ENCODE assay signal across 10 cellular contexts in genomic region chr17:28524476-28525415, GRCh38. TPM values are rescaled to one million over a fixed set of nuclear protein-coding genes. Genes with fewer than 3 reads are reported as not detected.
DNase-seq lines count a peak whose midpoint lies in the region; ATAC-seq and TF ChIP-seq lines count a peak whose summit lies in the region.
"Had no signal": no experiment of that assay in that cellular context is flagged by ENCODE, and none has a peak within 500 bp of the region (broad histone marks: within the 10 kb centered on the region; RNA-seq: fewer than 3 reads in every experiment).

No MANE protein-coding gene starts in this region.

- POLR2A ChIA-PET in HEK293 (lab: Yijun Ruan, JAX) = no interaction called here

- intact Hi-C loops in left colon (cut with DNase I, micrococcal nuclease) = no loop called here
- intact Hi-C loops in transverse colon (cut with DNase I; ENCODE audit: low total_unique reads) = no loop called here
- intact Hi-C loops in spleen (cut with DNase I; ENCODE audit: low total_unique reads) = no loop called here

- H3K9me3 ChIP-seq in HEK293 (ENCODE audit: control insufficient read depth, insufficient read depth, low read depth, low read length) (no peaks in the 10 kb centered on the region), transverse colon (no peaks in the 10 kb centered on the region), tibial nerve (no peaks in the 10 kb centered on the region), spleen (no peaks in the 10 kb centered on the region)

- H3K27me3 ChIP-seq in transverse colon (no peaks in the 10 kb centered on the region), tibial nerve (no peaks in the 10 kb centered on the region), spleen (replicated peaks in 1 of 7) (no peaks in the 10 kb centered on the region)

- TF ChIP-seq EP300 in transverse colon (IDR thresholded peaks at IDR 0.05; ENCODE audit: low read depth) = no peak
- no peak for TF ChIP-seq EP300 in tibial nerve (IDR thresholded peaks at IDR 0.05)

- TF ChIP-seq POLR2A in transverse colon (IDR thresholded peaks at IDR 0.05) = no peak
- TF ChIP-seq POLR2A in tibial nerve (IDR thresholded peaks at IDR 0.05) = no peak
- no peak for TF ChIP-seq POLR2A in spleen (IDR thresholded peaks at IDR 0.05)

- DNase-seq in astrocyte of the spinal cord (ENCODE audit: low read depth, low spot score) = peak; percentile 52
- DNase-seq in left colon = peak; percentile 70 to 71
- peak; percentile 61 for DNase-seq in transverse colon
- DNase-seq in tibial nerve (ENCODE audit: low spot score in 2 of 2) = no peak
- DNase-seq in NCI-H748 treated with DMSO at 0.1 percent for 48 hours (lab: John Stamatoyannopoulos, UW) = no peak
- DNase-seq in spleen = no peak
- no peak for DNase-seq in COLO829 (ENCODE audit: low spot score)
- DNase-seq: activated CD8-positive, alpha-beta memory T cell treated with anti-CD3 and anti-CD28 coated beads, Interleukin-2, amount 50 U/mL, for 48 hours; effector CD4-positive, alpha-beta T cell had no signal

- no peak for TF ChIP-seq CTCF in HEK293 (tag by site-specific recombination; IDR thresholded peaks at IDR 0.05)
- no peak for TF ChIP-seq CTCF in astrocyte of the spinal cord (IDR thresholded peaks at IDR 0.05; ENCODE audit: low read depth, low read length)
- no peak for TF ChIP-seq CTCF in transverse colon (IDR thresholded peaks at IDR 0.05)
- no peak for TF ChIP-seq CTCF in tibial nerve (IDR thresholded peaks at IDR 0.05)
- no peak for TF ChIP-seq CTCF in spleen (IDR thresholded peaks at IDR 0.05 in 8 of 11, conservative IDR thresholded peaks at IDR 0.05 in 3 of 11)

- in situ Hi-C loops in astrocyte of the spinal cord (cut with HindIII; ENCODE audit: low sequenced_read_pairs) (no loop called here), transverse colon (cut with MboI; ENCODE audit: low pct_ligation_motif_present in 1 of 4, low pct_unique_long_range_greater_than_20kb in 1 of 4, low sequenced_read_pairs in 3 of 4) (no loop called here)

- 86 to 96% methylated on average over 5 to 19 of the region's 25 CpGs for WGBS in transverse colon (ENCODE audit: low coverage in 1 of 2), 2 donors
- 84 to 89% methylated on average over 25 of the region's 25 CpGs for WGBS in tibial nerve, 2 donors
- WGBS in spleen, 5 donors = 81 to 92% (median 88%) methylated on average over 17 to 25 of the region's 25 CpGs

- no peaks in the 10 kb centered on the region for H3K36me3 ChIP-seq in HEK293 (ENCODE audit: control insufficient read depth in 2 of 2, insufficient read depth in 1 of 2, low read length in 2 of 2)
- no peaks in the 10 kb centered on the region for H3K36me3 ChIP-seq in transverse colon
- H3K36me3 ChIP-seq in tibial nerve = no peaks in the 10 kb centered on the region
- no peaks in the 10 kb centered on the region for H3K36me3 ChIP-seq in spleen

- CTCF ChIA-PET in HEK293 (lab: Yijun Ruan, JAX) = interaction anchor here (0.7 to 4.7 kb wide), 4 partner anchors 16 to 55 kb away, joined by 4 to 17 read pairs (median 5); no protein-coding TSS in a partner anchor

- H3K4me1 ChIP-seq in HEK293 (ENCODE audit: control insufficient read depth, insufficient read depth, low read length) (peaks cover 5% of the 10 kb centered on the region; the same call in 1 of the 2 replicates), transverse colon (peaks cover 10 to 41% (median 23%) of the 10 kb centered on the region in 4 donors), tibial nerve (no peaks in the 10 kb centered on the region), spleen (peaks cover 0 to 3% (median 0%) of the 10 kb centered on the region in 6 donors)

- H3K27ac ChIP-seq in HEK293 (ENCODE audit: extremely low read depth, low read depth, low read length) (0 out of 2 replicates have a peak overlapping the region, but pooled peaks have one; percentile 7), transverse colon (peak overlapping the region; percentile 58 to 80 (median 70)), tibial nerve (no peak overlapping the region), spleen (no peak overlapping the region)

- ATAC-seq in left colon = peak; percentile 75

- H3K4me3 ChIP-seq in HEK293 (ENCODE audit: low read depth, low read length) = no peak overlapping the region
- no peak overlapping the region for H3K4me3 ChIP-seq in astrocyte of the spinal cord (ENCODE audit: low read depth, low read length)
- H3K4me3 ChIP-seq in transverse colon = no peak overlapping the region
- no peak overlapping the region for H3K4me3 ChIP-seq in tibial nerve
- H3K4me3 ChIP-seq in spleen = no peak overlapping the region

TF ChIP-seq in HEK293, 187 proteins besides CTCF, POLR2A, EP300 and RAD21:
- TF ChIP-seq ZNF398 (tag by site-specific recombination; IDR thresholded peaks at IDR 0.05) = peak; percentile 41; the same call in 1 of the 2 replicates
- no peak for TF ChIP-seq ZFP3 (tag by site-specific recombination; IDR thresholded peaks at IDR 0.05; ENCODE audit: low read depth)
- TF ChIP-seq GLIS2 (tag by site-specific recombination; IDR thresholded peaks at IDR 0.05) = peak; percentile 36; the same call in 1 of the 2 replicates
- TF ChIP-seq GLIS1 (tag by site-specific recombination; IDR thresholded peaks at IDR 0.05) = peak; percentile 65

RNA-seq across cellular contexts. Expression of gene FOXN1, which starts 18.6 kb away (rescaled TPM):
- total RNA-seq in left colon (under 1 TPM; 0.36 to 0.64 TPM), transverse colon (under 1 TPM in 2 of 4 donors, not detected in 2; 0.14 to 0.32 TPM), tibial nerve (not detected), spleen (not detected)
- not detected for polyA plus RNA-seq in spleen

RNA-seq across cellular contexts. Expression of gene UNC119, which starts 27.7 kb away (rescaled TPM):
- total RNA-seq in left colon = 10 to 100 TPM; 26.7 to 32.4 TPM
- total RNA-seq in transverse colon = 10 to 100 TPM; 16.4 to 52.4 (median 32.8) TPM
- total RNA-seq in tibial nerve = 10 to 100 TPM; 20.5 to 30.0 (median 22.4) TPM
- 10 to 100 TPM; 41.5 to 76.0 (median 65.7) TPM for total RNA-seq in spleen
- 10 to 100 TPM; 52.9 to 68.6 (median 59.1) TPM for polyA plus RNA-seq in spleen

RNA-seq across cellular contexts. Expression of gene PIGS, which starts 46.6 kb away (rescaled TPM):
- total RNA-seq in left colon (10 to 100 TPM; 82.5 to 94.6 TPM), transverse colon (100 to 1,000 TPM in 2 of 4 donors, 10 to 100 TPM in 2; 18.1 to 182 (median 87.6) TPM), tibial nerve (10 to 100 TPM; 62.2 to 82.4 (median 73.2) TPM), spleen (10 to 100 TPM; 43.7 to 77.6 (median 56.4) TPM)
- polyA plus RNA-seq in spleen = 10 to 100 TPM; 13.3 to 21.4 (median 17.6) TPM

RNA-seq across cellular contexts. Expression of gene SLC13A2, which starts 51.3 kb away (rescaled TPM):
- total RNA-seq in left colon (10 to 100 TPM; 24.4 to 26.5 TPM), transverse colon (10 to 100 TPM in 3 of 4 donors, not detected in 1; 49.7 to 95.0 (median 50.3) TPM), tibial nerve (not detected), spleen (not detected)
- under 1 TPM in 1 of 3 donors, not detected in 2; 0.03 TPM for polyA plus RNA-seq in spleen

RNA-seq across cellular contexts. Expression of gene ALDOC, which starts 51.9 kb away (rescaled TPM):
- total RNA-seq in left colon (10 to 100 TPM; 26.0 to 38.6 TPM), transverse colon (10 to 100 TPM in 2 of 4 donors, 1 to 10 TPM in 2; 3.0 to 46.1 (median 18.7) TPM), tibial nerve (100 to 1,000 TPM in 3 of 4 donors, 10 to 100 TPM in 1; 46.2 to 222 (median 141) TPM), spleen (10 to 100 TPM; 18.1 to 64.4 (median 40.3) TPM)
- polyA plus RNA-seq in spleen = 10 to 100 TPM; 16.9 to 24.8 (median 19.1) TPM

Comparison
In these comparisons a context has a peak if more than half of its experiments do, and no peak if none do; other contexts are left out.
1. H3K27ac ChIP-seq: peak in HEK293 (single experiment) and transverse colon (4 of 4); none in tibial nerve (0 of 4) and spleen (0 of 8).
2. DNase-seq: peak in astrocyte of the spinal cord (single experiment), left colon (2 of 2) and transverse colon (single experiment); none in tibial nerve (0 of 2), NCI-H748 treated with DMSO at 0.1 percent for 48 hours (single experiment), spleen (single experiment) and COLO829 (single experiment).